ENCODE assay signal across 8 cellular contexts in genomic region chr10:110867011-110867806, GRCh38. TPM values are rescaled to one million over a fixed set of nuclear protein-coding genes. Genes with fewer than 3 reads are reported as not detected.
DNase-seq lines count a peak whose midpoint lies in the region; ATAC-seq, FAIRE-seq and TF ChIP-seq lines count a peak whose summit lies in the region.
"Not testable (repeated sequence)": the region's sequence is repeated elsewhere in the genome, so short reads cannot be mapped to it uniquely, and the experiment has no call there.

No MANE protein-coding gene starts in this region.

- DNase-seq in CD4-positive, CD25-positive, alpha-beta regulatory T cell = peak in 1 of 3 donors; percentile 42
- peak; percentile 90 for DNase-seq in SIG-M5 treated with dmso at 0.1 percent for 504 hours (lab: John Stamatoyannopoulos, UW; ENCODE audit: unreplicated experiment)
- not testable (repeated sequence) for DNase-seq in activated naive CD8-positive, alpha-beta T cell treated with anti-CD3 and anti-CD28 coated beads for 36 hours; HepG2 (ENCODE audit: low spot score); small intestine

- not testable (repeated sequence) for H2AFZ ChIP-seq in HepG2 (ENCODE audit: low read length)

- peak overlapping the region; percentile 66 to 99 (median 86) for H3K4me3 Mint-ChIP-seq in CD4-positive, CD25-positive, alpha-beta regulatory T cell
- not testable (repeated sequence) for H3K4me3 Mint-ChIP-seq in activated naive CD8-positive, alpha-beta T cell treated with anti-CD3 and anti-CD28 coated beads for 36 hours

- not testable (repeated sequence) for H3K9ac ChIP-seq in HepG2 (ENCODE audit: insufficient read depth, low read depth, low read length)

- intact Hi-C loops in HepG2 (cut with micrococcal nuclease; ENCODE audit: unreplicated experiment) = not testable (repeated sequence)

- not testable (repeated sequence) for H3K36me3 Mint-ChIP-seq in CD4-positive, CD25-positive, alpha-beta regulatory T cell; activated naive CD8-positive, alpha-beta T cell treated with anti-CD3 and anti-CD28 coated beads for 36 hours

- H3K4me1 Mint-ChIP-seq in CD4-positive, CD25-positive, alpha-beta regulatory T cell = peaks cover 45 to 93% (median 78%) of the 10 kb centered on the region in 4 donors
- H3K4me1 Mint-ChIP-seq in activated naive CD8-positive, alpha-beta T cell treated with anti-CD3 and anti-CD28 coated beads for 36 hours = peaks cover 88% of the 10 kb centered on the region

- not testable (repeated sequence) for H3K79me2 ChIP-seq in HepG2 (ENCODE audit: insufficient read depth, low read length)

- 43% methylated on average over 8 of the region's 8 CpGs for WGBS in HepG2 (ENCODE audit: low lambda C conversion rate)
- WGBS in small intestine, 3 donors = 71 to 76% (median 73%) methylated on average over 8 of the region's 8 CpGs

- not testable (repeated sequence) for TF ChIP-seq CTCF in HepG2 (CRISPR knock-in tag; IDR thresholded peaks at IDR 0.05)

- CTCF ChIA-PET in HepG2 (lab: Yijun Ruan, JAX; ENCODE audit: low intra/inter-chr PET ratio, low total read pairs) = not testable (repeated sequence)

- H3K27ac Mint-ChIP-seq in CD4-positive, CD25-positive, alpha-beta regulatory T cell = peak overlapping the region; percentile 90 to 100 (median 97)
- peak overlapping the region; percentile 82 for H3K27ac Mint-ChIP-seq in activated naive CD8-positive, alpha-beta T cell treated with anti-CD3 and anti-CD28 coated beads for 36 hours

- not testable (repeated sequence) for H3K4me2 ChIP-seq in HepG2 (ENCODE audit: low read depth, low read length)

- not testable (repeated sequence) for H3K36me3 ChIP-seq in CD4-positive, CD25-positive, alpha-beta regulatory T cell (ENCODE audit: control insufficient read depth, insufficient read depth, low read length); HepG2 (replicated peaks in 1 of 2; ENCODE audit: control insufficient read depth in 1 of 2, insufficient read depth in 2 of 2, low read length in 2 of 2); small intestine (ENCODE audit: control insufficient read depth in 2 of 2, insufficient read depth in 2 of 2, low read length in 2 of 2)

- not testable (repeated sequence) for TF ChIP-seq RAD21 in HepG2 (CRISPR knock-in tag; IDR thresholded peaks at IDR 0.05)

- TF ChIP-seq EP300 in HepG2 (IDR thresholded peaks at IDR 0.05; ENCODE audit: low read depth in 2 of 2, low read length in 2 of 2); HepG2 (CRISPR knock-in tag; IDR thresholded peaks at IDR 0.05; ENCODE audit: borderline replicate concordance): not testable (repeated sequence)

- POLR2A ChIA-PET in HepG2 (lab: Yijun Ruan, JAX) = interaction anchor here (0.8 to 2.1 kb wide), 6 partner anchors 10 to 27 kb away, joined by 3 to 7 read pairs (median 4); no protein-coding TSS in a partner anchor

- not testable (repeated sequence) for ATAC-seq in CD4-positive, CD25-positive, alpha-beta regulatory T cell (ENCODE audit: low read depth in 2 of 2); HepG2
- ATAC-seq in HG02571 (IDR thresholded peaks at IDR 0.05; ENCODE audit: unreplicated experiment) (peak; percentile 22), HG03520 (IDR thresholded peaks at IDR 0.05; ENCODE audit: unreplicated experiment) (peak; percentile 34)

- in situ Hi-C loops in HepG2 (cut with HindIII; ENCODE audit: extremely low pct_ligation_motif_present, low pct_unique_long_range_greater_than_20kb) = not testable (repeated sequence)

- FAIRE-seq in HepG2 (lab: Jason Lieb, UNC); small intestine (lab: Jason Lieb, UNC): not testable (repeated sequence)

- H3K27me3 Mint-ChIP-seq in CD4-positive, CD25-positive, alpha-beta regulatory T cell; activated naive CD8-positive, alpha-beta T cell treated with anti-CD3 and anti-CD28 coated beads for 36 hours: not testable (repeated sequence)

- H3K9me3 Mint-ChIP-seq in CD4-positive, CD25-positive, alpha-beta regulatory T cell; activated naive CD8-positive, alpha-beta T cell treated with anti-CD3 and anti-CD28 coated beads for 36 hours: not testable (repeated sequence)

- not testable (repeated sequence) for H4K20me1 ChIP-seq in HepG2 (ENCODE audit: insufficient read depth, low read length)

- not testable (repeated sequence) for H3K27me3 ChIP-seq in CD4-positive, CD25-positive, alpha-beta regulatory T cell (ENCODE audit: control insufficient read depth, insufficient read depth, low read length); HepG2 (ENCODE audit: control insufficient read depth in 1 of 2, insufficient read depth in 2 of 2, low read length in 2 of 2); small intestine (ENCODE audit: control insufficient read depth in 2 of 2, insufficient read depth in 2 of 2, low read length in 2 of 2)

- H3K27ac ChIP-seq in CD4-positive, CD25-positive, alpha-beta regulatory T cell (ENCODE audit: insufficient read depth, low read length, poor library complexity, severe bottlenecking) = peak overlapping the region; percentile 99
- H3K27ac ChIP-seq in HepG2 (ENCODE audit: extremely low read length, insufficient read depth, low read length) = not testable (repeated sequence)
- peak overlapping the region; percentile 67 to 73 for H3K27ac ChIP-seq in small intestine (ENCODE audit: low read depth in 1 of 2, low read length in 1 of 2)

- not testable (repeated sequence) for BruUV-seq in HepG2 (replicated peaks; lab: Mats Ljungman, UMichigan)

- H3K4me3 ChIP-seq in CD4-positive, CD25-positive, alpha-beta regulatory T cell (ENCODE audit: low read depth, low read length) = peak overlapping the region; percentile 74
- not testable (repeated sequence) for H3K4me3 ChIP-seq in HepG2 (replicated peaks in 1 of 3; ENCODE audit: insufficient read depth in 1 of 3, low read depth in 2 of 3, low read length in 3 of 3); small intestine (ENCODE audit: low read depth in 1 of 2, low read length in 2 of 2)

- H3K9me3 ChIP-seq in CD4-positive, CD25-positive, alpha-beta regulatory T cell (ENCODE audit: control insufficient read depth in 2 of 2, low read length in 2 of 2); HepG2 (ENCODE audit: low read length); small intestine (ENCODE audit: control insufficient read depth, low read depth): not testable (repeated sequence)

- peaks cover 95% of the 10 kb centered on the region for H3K4me1 ChIP-seq in CD4-positive, CD25-positive, alpha-beta regulatory T cell (ENCODE audit: control insufficient read depth, insufficient read depth, low read length, poor library complexity, severe bottlenecking)
- peaks cover 54% of the 10 kb centered on the region for H3K4me1 ChIP-seq in HepG2 (ENCODE audit: insufficient read depth, low read length)
- peaks cover 2 to 30% of the 10 kb centered on the region in 2 donors for H3K4me1 ChIP-seq in small intestine (ENCODE audit: control insufficient read depth in 2 of 2, insufficient read depth in 1 of 2, low read depth in 1 of 2, low read length in 1 of 2)

- peak; percentile 43 for TF ChIP-seq POLR2A in GM19099 (IDR thresholded peaks at IDR 0.05; ENCODE audit: extremely low read depth, insufficient read length, low read depth)
- TF ChIP-seq POLR2A in HepG2 (IDR thresholded peaks at IDR 0.05; ENCODE audit: insufficient read depth in 1 of 2, low read depth in 2 of 2, low read length in 2 of 2) = not testable (repeated sequence)

RNA-seq across cellular contexts. Expression of gene PDCD4, which starts 4.5 kb away (rescaled TPM):
- total RNA-seq in CD4-positive, CD25-positive, alpha-beta regulatory T cell = 213 TPM
- 100 to 1,000 TPM; 167 to 224 (median 195) TPM for polyA plus RNA-seq in CD4-positive, CD25-positive, alpha-beta regulatory T cell
- total RNA-seq in activated naive CD8-positive, alpha-beta T cell treated with anti-CD3 and anti-CD28 coated beads for 36 hours = 100 to 1,000 TPM; 125 TPM
- 56.2 and 92.8 TPM in 2 replicates for total RNA-seq in HepG2 (2016; rRNA removed; fragmentation: Illumina TruSeq; extraction: Trizol)
- 16.2 and 22.3 TPM in 2 replicates for total RNA-seq in HepG2 (2016; cell fraction: cytosol; rRNA removed; fragmentation: Illumina TruSeq; extraction: Trizol; ENCODE audit: low read depth)
- 63.2 and 84.9 TPM in 2 replicates for total RNA-seq in HepG2 (2016; cell fraction: insoluble cytoplasmic fraction; rRNA removed; fragmentation: Illumina TruSeq; extraction: Trizol)
- total RNA-seq in HepG2 (2016; cell fraction: membrane; rRNA removed; fragmentation: Illumina TruSeq; extraction: Trizol) = 12.3 and 13.7 TPM in 2 replicates
- total RNA-seq in HepG2 (2016; cell fraction: nucleus; rRNA removed; fragmentation: Illumina TruSeq; extraction: Trizol) = 30.6 and 42.1 TPM in 2 replicates
- polyA plus RNA-seq in HepG2 (2011; rRNA removed) = 22.4 and 22.8 TPM in 2 replicates
- 7.6 and 12.9 TPM in 2 replicates for polyA plus RNA-seq in HepG2 (2011; cell fraction: cytosol; rRNA removed)
- 8.4 and 13.8 TPM in 2 replicates for polyA plus RNA-seq in HepG2 (2011; cell fraction: nucleus; rRNA removed)
- polyA plus RNA-seq in HepG2 (2012) = 50.1 and 77.6 TPM in 2 replicates
- polyA plus RNA-seq in HepG2 (2016; cell fraction: cytosol; fragmentation: Illumina TruSeq; extraction: Trizol; ENCODE audit: low read depth) = 2.7 and 4.0 TPM in 2 replicates
- 112 and 113 TPM in 2 replicates for polyA plus RNA-seq in HepG2 (2016; cell fraction: insoluble cytoplasmic fraction; fragmentation: Illumina TruSeq; extraction: Trizol; ENCODE audit: low read depth)
- polyA plus RNA-seq in HepG2 (2016; cell fraction: membrane; fragmentation: Illumina TruSeq; extraction: Trizol; ENCODE audit: low read depth) = 9.3 and 9.7 TPM in 2 replicates
- 58.0 and 60.5 TPM in 2 replicates for polyA plus RNA-seq in HepG2 (2016; cell fraction: nucleus; fragmentation: Illumina TruSeq; extraction: Trizol; ENCODE audit: insufficient read depth, low read depth)
- 3.8 and 12.7 TPM in 2 replicates for polyA minus RNA-seq in HepG2 (2011; rRNA and poly(A)+ RNA removed; ENCODE audit: low replicate concordance)
- polyA minus RNA-seq in HepG2 (2011; cell fraction: cytosol; rRNA and poly(A)+ RNA removed) = 19.9 and 36.2 TPM in 2 replicates
- 50.6 and 51.0 TPM in 2 replicates for polyA minus RNA-seq in HepG2 (2011; cell fraction: nucleus; rRNA and poly(A)+ RNA removed)
- 100 to 1,000 TPM; 111 to 309 (median 124) TPM for polyA plus RNA-seq in small intestine

RNA-seq across cellular contexts. Expression of gene BBIP1, which starts 51.8 kb away (rescaled TPM):
- total RNA-seq in CD4-positive, CD25-positive, alpha-beta regulatory T cell = 42.3 TPM
- 10 to 100 TPM; 34.1 to 39.8 (median 36.8) TPM for polyA plus RNA-seq in CD4-positive, CD25-positive, alpha-beta regulatory T cell
- total RNA-seq in activated naive CD8-positive, alpha-beta T cell treated with anti-CD3 and anti-CD28 coated beads for 36 hours = 10 to 100 TPM; 35.6 to 37.1 TPM
- 24.1 and 28.9 TPM in 2 replicates for total RNA-seq in HepG2 (2016; rRNA removed; fragmentation: Illumina TruSeq; extraction: Trizol)
- total RNA-seq in HepG2 (2016; cell fraction: cytosol; rRNA removed; fragmentation: Illumina TruSeq; extraction: Trizol; ENCODE audit: low read depth) = 17.3 and 20.0 TPM in 2 replicates
- 19.7 and 29.5 TPM in 2 replicates for total RNA-seq in HepG2 (2016; cell fraction: insoluble cytoplasmic fraction; rRNA removed; fragmentation: Illumina TruSeq; extraction: Trizol)
- 32.7 and 33.9 TPM in 2 replicates for total RNA-seq in HepG2 (2016; cell fraction: membrane; rRNA removed; fragmentation: Illumina TruSeq; extraction: Trizol)
- total RNA-seq in HepG2 (2016; cell fraction: nucleus; rRNA removed; fragmentation: Illumina TruSeq; extraction: Trizol) = 16.5 and 17.2 TPM in 2 replicates
- 12.2 and 18.3 TPM in 2 replicates for polyA plus RNA-seq in HepG2 (2011; rRNA removed)
- 5.5 and 7.5 TPM in 2 replicates for polyA plus RNA-seq in HepG2 (2011; cell fraction: cytosol; rRNA removed)
- 12.1 and 13.9 TPM in 2 replicates for polyA plus RNA-seq in HepG2 (2011; cell fraction: nucleus; rRNA removed)
- 19.6 and 27.5 TPM in 2 replicates for polyA plus RNA-seq in HepG2 (2012)
- polyA plus RNA-seq in HepG2 (2016; cell fraction: cytosol; fragmentation: Illumina TruSeq; extraction: Trizol; ENCODE audit: low read depth) = 21.3 and 22.3 TPM in 2 replicates
- 30.5 and 34.8 TPM in 2 replicates for polyA plus RNA-seq in HepG2 (2016; cell fraction: insoluble cytoplasmic fraction; fragmentation: Illumina TruSeq; extraction: Trizol; ENCODE audit: low read depth)
- 27.9 and 29.7 TPM in 2 replicates for polyA plus RNA-seq in HepG2 (2016; cell fraction: membrane; fragmentation: Illumina TruSeq; extraction: Trizol; ENCODE audit: low read depth)
- 21.6 and 32.5 TPM in 2 replicates for polyA plus RNA-seq in HepG2 (2016; cell fraction: nucleus; fragmentation: Illumina TruSeq; extraction: Trizol; ENCODE audit: insufficient read depth, low read depth)
- polyA minus RNA-seq in HepG2 (2011; rRNA and poly(A)+ RNA removed; ENCODE audit: low replicate concordance) = 3.9 and 7.4 TPM in 2 replicates
- polyA minus RNA-seq in HepG2 (2011; cell fraction: cytosol; rRNA and poly(A)+ RNA removed) = 6.7 and 7.0 TPM in 2 replicates
- polyA minus RNA-seq in HepG2 (2011; cell fraction: nucleus; rRNA and poly(A)+ RNA removed) = 30.1 and 40.0 TPM in 2 replicates
- 10 to 100 TPM; 10.7 to 19.0 (median 15.9) TPM for polyA plus RNA-seq in small intestine

RNA-seq across cellular contexts. Expression of gene SHOC2, which starts 52.2 kb away (rescaled TPM):
- 91.3 TPM for total RNA-seq in CD4-positive, CD25-positive, alpha-beta regulatory T cell
- 10 to 100 TPM; 62.1 to 68.0 (median 64.1) TPM for polyA plus RNA-seq in CD4-positive, CD25-positive, alpha-beta regulatory T cell
- total RNA-seq in activated naive CD8-positive, alpha-beta T cell treated with anti-CD3 and anti-CD28 coated beads for 36 hours = 10 to 100 TPM; 45.1 to 46.1 TPM
- 25.5 and 44.4 TPM in 2 replicates for total RNA-seq in HepG2 (2016; rRNA removed; fragmentation: Illumina TruSeq; extraction: Trizol)
- 33.4 and 34.4 TPM in 2 replicates for total RNA-seq in HepG2 (2016; cell fraction: cytosol; rRNA removed; fragmentation: Illumina TruSeq; extraction: Trizol; ENCODE audit: low read depth)
- 24.6 and 39.6 TPM in 2 replicates for total RNA-seq in HepG2 (2016; cell fraction: insoluble cytoplasmic fraction; rRNA removed; fragmentation: Illumina TruSeq; extraction: Trizol)
- 39.5 and 52.4 TPM in 2 replicates for total RNA-seq in HepG2 (2016; cell fraction: membrane; rRNA removed; fragmentation: Illumina TruSeq; extraction: Trizol)
- 23.1 and 27.2 TPM in 2 replicates for total RNA-seq in HepG2 (2016; cell fraction: nucleus; rRNA removed; fragmentation: Illumina TruSeq; extraction: Trizol)
- 8.0 and 8.6 TPM in 2 replicates for polyA plus RNA-seq in HepG2 (2011; rRNA removed)
- 3.7 and 6.8 TPM in 2 replicates for polyA plus RNA-seq in HepG2 (2011; cell fraction: cytosol; rRNA removed)
- polyA plus RNA-seq in HepG2 (2011; cell fraction: nucleus; rRNA removed) = 2.9 and 3.6 TPM in 2 replicates
- polyA plus RNA-seq in HepG2 (2012) = 11.5 and 12.7 TPM in 2 replicates
- polyA plus RNA-seq in HepG2 (2016; cell fraction: cytosol; fragmentation: Illumina TruSeq; extraction: Trizol; ENCODE audit: low read depth) = 2.5 and 2.6 TPM in 2 replicates
- 27.0 and 31.6 TPM in 2 replicates for polyA plus RNA-seq in HepG2 (2016; cell fraction: insoluble cytoplasmic fraction; fragmentation: Illumina TruSeq; extraction: Trizol; ENCODE audit: low read depth)
- polyA plus RNA-seq in HepG2 (2016; cell fraction: membrane; fragmentation: Illumina TruSeq; extraction: Trizol; ENCODE audit: low read depth) = 10.5 and 11.0 TPM in 2 replicates
- polyA plus RNA-seq in HepG2 (2016; cell fraction: nucleus; fragmentation: Illumina TruSeq; extraction: Trizol; ENCODE audit: insufficient read depth, low read depth) = 13.1 and 13.4 TPM in 2 replicates
- polyA minus RNA-seq in HepG2 (2011; rRNA and poly(A)+ RNA removed; ENCODE audit: low replicate concordance) = 8.5 and 16.0 TPM in 2 replicates
- 17.3 and 24.5 TPM in 2 replicates for polyA minus RNA-seq in HepG2 (2011; cell fraction: cytosol; rRNA and poly(A)+ RNA removed)
- 56.1 and 58.2 TPM in 2 replicates for polyA minus RNA-seq in HepG2 (2011; cell fraction: nucleus; rRNA and poly(A)+ RNA removed)
- polyA plus RNA-seq in small intestine = 10 to 100 TPM; 17.8 to 27.3 (median 23.2) TPM
